Comparison of ENCODE assay signal across 30 cellular contexts in genomic region chr7:133932591-133932990, GRCh38.
"Had no signal": no experiment of that assay in that cellular context is flagged by ENCODE, and none has a peak within 500 bp of the region (broad histone marks: within the 10 kb centered on the region; RNA-seq: fewer than 3 reads in every experiment).

No MANE protein-coding gene starts in this region.

- H3K4me1 ChIP-seq: lower lobe of right lung, psoas muscle, spleen, testis, tibial artery had no signal

- DNase-seq: dermis blood vessel endothelial cell; effector memory CD4-positive, alpha-beta T cell; foreskin melanocyte; hypothalamus; immature natural killer cell; islet precursor cell; kidney glomerular epithelial cell; left ventricle myocardium superior; lower lobe of right lung; mucosa of descending colon; naive B cell; nucleus accumbens; ovary; posterior cingulate gyrus; psoas muscle; right cardiac atrium; spleen; stimulated activated CD4-positive, alpha-beta T cell treated with anti-CD3 and anti-CD28 coated beads, Interleukin-4, amount 100 ng/mL, for 4 hours; stimulated activated naive CD8-positive, alpha-beta T cell treated with anti-CD3 and anti-CD28 coated beads, Interleukin-15, Interleukin-2, amounts not matched to agents 100 U/mL and 50 U/mL, for 24 hours; substantia nigra; testis; tibial artery had no signal

- ATAC-seq: left ventricle myocardium superior; lower lobe of right lung; mucosa of descending colon; natural killer cell treated with Interleukin-12 subunit alpha and Interleukin-12 subunit beta and Interleukin-15 and Interleukin-18, amount 100 ng/mL, for 72 hours; psoas muscle; right cardiac atrium; stimulated activated memory B cell treated with anti-CD40 and anti-IgM and Interleukin-4, amounts not matched to agents 10 μg/mL and 1 μg/mL and 100 μg/mL, for 72 hours; stimulated activated naive CD8-positive, alpha-beta T cell treated with anti-CD3 and anti-CD28 coated beads, Interleukin-15, Interleukin-2, amounts not matched to agents 100 U/mL and 50 U/mL, for 24 hours had no signal

- H3K27me3 Mint-ChIP-seq: memory B cell; naive B cell; natural killer cell treated with Interleukin-12 subunit alpha and Interleukin-12 subunit beta and Interleukin-15 and Interleukin-18, amount 100 ng/mL, for 72 hours; stimulated activated memory B cell treated with anti-CD40 and anti-IgM and Interleukin-4, amounts not matched to agents 10 μg/mL and 1 μg/mL and 100 μg/mL, for 72 hours; type B pancreatic cell had no signal

- H3K4me3 ChIP-seq: coronary artery, esophagus muscularis mucosa, lower lobe of right lung, mucosa of descending colon, ovary, psoas muscle, skin epidermis, spleen, testis, tibial artery had no signal

- H3K4me3 Mint-ChIP-seq: immature natural killer cell; memory B cell; mesothelial cell of epicardium; naive B cell; natural killer cell treated with Interleukin-12 subunit alpha and Interleukin-12 subunit beta and Interleukin-15 and Interleukin-18, amount 100 ng/mL, for 72 hours; stimulated activated memory B cell treated with anti-CD40 and anti-IgM and Interleukin-4, amounts not matched to agents 10 μg/mL and 1 μg/mL and 100 μg/mL, for 72 hours; type B pancreatic cell had no signal

- H3K27me3 ChIP-seq: esophagus muscularis mucosa, ovary, spleen, testis, tibial artery had no signal

- H3K4me1 Mint-ChIP-seq: immature natural killer cell; memory B cell; mesothelial cell of epicardium; naive B cell; stimulated activated memory B cell treated with anti-CD40 and anti-IgM and Interleukin-4, amounts not matched to agents 10 μg/mL and 1 μg/mL and 100 μg/mL, for 72 hours had no signal

- H3K27ac ChIP-seq: coronary artery, esophagus muscularis mucosa, lower lobe of right lung, ovary, psoas muscle, skin epidermis, spleen, testis, tibial artery had no signal

- H3K36me3 ChIP-seq: esophagus muscularis mucosa, lower lobe of right lung, ovary had no signal

- H3K9me3 Mint-ChIP-seq: immature natural killer cell; memory B cell; mesothelial cell of epicardium; naive B cell; natural killer cell treated with Interleukin-12 subunit alpha and Interleukin-12 subunit beta and Interleukin-15 and Interleukin-18, amount 100 ng/mL, for 72 hours; stimulated activated memory B cell treated with anti-CD40 and anti-IgM and Interleukin-4, amounts not matched to agents 10 μg/mL and 1 μg/mL and 100 μg/mL, for 72 hours; type B pancreatic cell had no signal

- H3K36me3 Mint-ChIP-seq: mesothelial cell of epicardium; natural killer cell treated with Interleukin-12 subunit alpha and Interleukin-12 subunit beta and Interleukin-15 and Interleukin-18, amount 100 ng/mL, for 72 hours; type B pancreatic cell had no signal

- H3K27ac Mint-ChIP-seq: memory B cell; mesothelial cell of epicardium; natural killer cell treated with Interleukin-12 subunit alpha and Interleukin-12 subunit beta and Interleukin-15 and Interleukin-18, amount 100 ng/mL, for 72 hours; stimulated activated memory B cell treated with anti-CD40 and anti-IgM and Interleukin-4, amounts not matched to agents 10 μg/mL and 1 μg/mL and 100 μg/mL, for 72 hours; type B pancreatic cell had no signal

- H3K9me3 ChIP-seq: esophagus muscularis mucosa, lower lobe of right lung, mucosa of descending colon, ovary, psoas muscle, spleen, testis, tibial artery had no signal
